1 cellular context compared by ENCODE assay signal in the genomic region with DNA sequence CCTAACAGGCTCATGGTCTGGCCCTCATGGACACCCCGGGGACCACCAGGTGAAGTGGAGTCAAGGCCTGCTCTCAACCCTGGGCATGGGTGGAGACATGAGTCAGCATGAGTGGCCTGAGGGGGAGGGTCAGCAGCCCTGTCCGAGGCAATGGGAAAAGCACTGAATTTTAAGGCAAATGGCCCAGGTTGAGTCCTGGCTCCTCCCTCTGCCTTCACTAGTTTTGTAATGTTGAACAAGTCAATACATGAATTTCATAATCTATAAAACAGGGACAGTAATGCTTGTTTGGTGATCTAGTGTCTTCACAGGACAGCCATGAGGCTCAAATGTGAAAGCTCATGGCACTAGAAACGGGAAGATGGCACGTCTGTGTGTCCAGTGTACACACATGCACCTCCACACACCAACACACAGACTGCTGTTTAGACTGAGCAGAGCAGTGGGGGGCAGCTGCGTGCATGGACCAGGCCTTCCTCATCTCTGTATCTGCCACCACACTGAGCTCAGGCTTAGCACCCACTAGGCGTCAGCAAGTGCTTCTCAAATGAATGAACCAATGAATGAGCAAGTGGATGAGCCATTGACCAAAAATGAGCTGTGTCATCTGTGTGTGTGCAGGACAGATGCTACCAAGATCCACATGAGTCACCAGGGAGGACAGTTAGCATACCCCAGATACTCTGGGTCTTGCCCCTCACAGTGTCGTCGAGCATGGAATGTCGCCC.
TF ChIP-seq lines count a peak whose summit lies in the region.

No MANE protein-coding gene starts in this region.

TF ChIP-seq in K562, 482 proteins besides CTCF, POLR2A, EP300 and RAD21 (continued from another document and continues in another):
- no peak for TF ChIP-seq CEBPG (CRISPR knock-in tag; IDR thresholded peaks at IDR 0.05)
- 0 out of 4 replicates have a peak, but pooled peaks of 1 of the 2 experiments have one; percentile 24 for TF ChIP-seq CEBPG (tag; conservative IDR thresholded peaks at IDR 0.05 in 1 of 2, IDR thresholded peaks at IDR 0.05 in 1 of 2)
- TF ChIP-seq HDAC3 (IDR thresholded peaks at IDR 0.05; ENCODE audit: borderline replicate concordance, partially characterized antibody), result no peak
- TF ChIP-seq HMG20B (CRISPR knock-in tag; IDR thresholded peaks at IDR 0.05), result no peak
- peak; percentile 91 for TF ChIP-seq MAFG (tag; conservative IDR thresholded peaks at IDR 0.05)
- TF ChIP-seq OTX1 (CRISPR knock-in tag; IDR thresholded peaks at IDR 0.05), result no peak
- no peak for TF ChIP-seq DDX20 (tag; IDR thresholded peaks at IDR 0.05; ENCODE audit: low read depth)
- TF ChIP-seq ZKSCAN1 (IDR thresholded peaks at IDR 0.05; ENCODE audit: low read depth, low read length), result peak; percentile 43; the same call in 1 of the 2 replicates
- no peak for TF ChIP-seq CHD4 (IDR thresholded peaks at IDR 0.05; ENCODE audit: insufficient read depth, insufficient replicate concordance, low read depth, low read length, poor library complexity, severe bottlenecking)
- TF ChIP-seq, protein P1, sequence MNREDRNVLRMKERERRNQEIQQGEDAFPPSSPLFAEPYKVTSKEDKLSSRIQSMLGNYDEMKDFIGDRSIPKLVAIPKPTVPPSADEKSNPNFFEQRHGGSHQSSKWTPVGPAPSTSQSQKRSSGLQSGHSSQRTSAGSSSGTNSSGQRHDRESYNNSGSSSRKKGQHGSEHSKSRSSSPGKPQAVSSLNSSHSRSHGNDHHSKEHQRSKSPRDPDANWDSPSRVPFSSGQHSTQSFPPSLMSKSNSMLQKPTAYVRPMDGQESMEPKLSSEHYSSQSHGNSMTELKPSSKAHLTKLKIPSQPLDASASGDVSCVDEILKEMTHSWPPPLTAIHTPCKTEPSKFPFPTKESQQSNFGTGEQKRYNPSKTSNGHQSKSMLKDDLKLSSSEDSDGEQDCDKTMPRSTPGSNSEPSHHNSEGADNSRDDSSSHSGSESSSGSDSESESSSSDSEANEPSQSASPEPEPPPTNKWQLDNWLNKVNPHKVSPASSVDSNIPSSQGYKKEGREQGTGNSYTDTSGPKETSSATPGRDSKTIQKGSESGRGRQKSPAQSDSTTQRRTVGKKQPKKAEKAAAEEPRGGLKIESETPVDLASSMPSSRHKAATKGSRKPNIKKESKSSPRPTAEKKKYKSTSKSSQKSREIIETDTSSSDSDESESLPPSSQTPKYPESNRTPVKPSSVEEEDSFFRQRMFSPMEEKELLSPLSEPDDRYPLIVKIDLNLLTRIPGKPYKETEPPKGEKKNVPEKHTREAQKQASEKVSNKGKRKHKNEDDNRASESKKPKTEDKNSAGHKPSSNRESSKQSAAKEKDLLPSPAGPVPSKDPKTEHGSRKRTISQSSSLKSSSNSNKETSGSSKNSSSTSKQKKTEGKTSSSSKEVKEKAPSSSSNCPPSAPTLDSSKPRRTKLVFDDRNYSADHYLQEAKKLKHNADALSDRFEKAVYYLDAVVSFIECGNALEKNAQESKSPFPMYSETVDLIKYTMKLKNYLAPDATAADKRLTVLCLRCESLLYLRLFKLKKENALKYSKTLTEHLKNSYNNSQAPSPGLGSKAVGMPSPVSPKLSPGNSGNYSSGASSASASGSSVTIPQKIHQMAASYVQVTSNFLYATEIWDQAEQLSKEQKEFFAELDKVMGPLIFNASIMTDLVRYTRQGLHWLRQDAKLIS (CRISPR knock-in tag; IDR thresholded peaks at IDR 0.05), result no peak
- no peak for TF ChIP-seq WHSC1 (IDR thresholded peaks at IDR 0.05; ENCODE audit: low read length)
- TF ChIP-seq ELF2 (CRISPR knock-in tag; IDR thresholded peaks at IDR 0.05), result no peak
- no peak for TF ChIP-seq POLR3G (IDR thresholded peaks at IDR 0.05; ENCODE audit: extremely low read depth, insufficient read length, insufficient replicate concordance)
- no peak for TF ChIP-seq SLC30A9 (CRISPR knock-in tag; IDR thresholded peaks at IDR 0.05)
- TF ChIP-seq CBFA2T2 (conservative IDR thresholded peaks at IDR 0.05), result peak; percentile 52
- TF ChIP-seq ZNF239 (CRISPR knock-in tag; IDR thresholded peaks at IDR 0.05), result no peak
- TF ChIP-seq, protein P2, sequence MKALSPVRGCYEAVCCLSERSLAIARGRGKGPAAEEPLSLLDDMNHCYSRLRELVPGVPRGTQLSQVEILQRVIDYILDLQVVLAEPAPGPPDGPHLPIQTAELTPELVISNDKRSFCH (CRISPR knock-in tag; IDR thresholded peaks at IDR 0.05), result no peak
- TF ChIP-seq, protein P2 (tag; IDR thresholded peaks at IDR 0.05), result 0 out of 2 replicates have a peak, but pooled peaks have one; percentile 26
- TF ChIP-seq PML (IDR thresholded peaks at IDR 0.05; ENCODE audit: low read length), result no peak
- no peak for TF ChIP-seq SIX5 (IDR thresholded peaks at IDR 0.05; ENCODE audit: borderline replicate concordance in 1 of 2, insufficient read depth in 1 of 2, low read depth in 1 of 2, low read length in 2 of 2)
- no peak for TF ChIP-seq HMGXB4 (CRISPR knock-in tag; IDR thresholded peaks at IDR 0.05)
- TF ChIP-seq SMARCA4 (IDR thresholded peaks at IDR 0.05), result peak; percentile 78
- TF ChIP-seq DMBX1 (CRISPR knock-in tag; IDR thresholded peaks at IDR 0.05; ENCODE audit: borderline replicate concordance), result peak; percentile 15; the same call in 1 of the 2 replicates
- peak in 1 of 2 experiments; percentile 46; a peak in 1 of 4 replicates for TF ChIP-seq TBL1XR1 (IDR thresholded peaks at IDR 0.05; ENCODE audit: low read length in 2 of 2)
- no peak for TF ChIP-seq ERF (CRISPR knock-in tag; IDR thresholded peaks at IDR 0.05)
- TF ChIP-seq, protein P3, sequence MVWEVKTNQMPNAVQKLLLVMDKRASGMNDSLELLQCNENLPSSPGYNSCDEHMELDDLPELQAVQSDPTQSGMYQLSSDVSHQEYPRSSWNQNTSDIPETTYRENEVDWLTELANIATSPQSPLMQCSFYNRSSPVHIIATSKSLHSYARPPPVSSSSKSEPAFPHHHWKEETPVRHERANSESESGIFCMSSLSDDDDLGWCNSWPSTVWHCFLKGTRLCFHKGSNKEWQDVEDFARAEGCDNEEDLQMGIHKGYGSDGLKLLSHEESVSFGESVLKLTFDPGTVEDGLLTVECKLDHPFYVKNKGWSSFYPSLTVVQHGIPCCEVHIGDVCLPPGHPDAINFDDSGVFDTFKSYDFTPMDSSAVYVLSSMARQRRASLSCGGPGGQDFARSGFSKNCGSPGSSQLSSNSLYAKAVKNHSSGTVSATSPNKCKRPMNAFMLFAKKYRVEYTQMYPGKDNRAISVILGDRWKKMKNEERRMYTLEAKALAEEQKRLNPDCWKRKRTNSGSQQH (CRISPR knock-in tag; IDR thresholded peaks at IDR 0.05), result no peak
- 0 out of 2 replicates have a peak, but pooled peaks have one; percentile 46 for TF ChIP-seq TEAD2 (tag; IDR thresholded peaks at IDR 0.05)
- TF ChIP-seq BRF1 (IDR thresholded peaks at IDR 0.05; ENCODE audit: borderline replicate concordance, extremely low read depth, insufficient read length), result no peak
- TF ChIP-seq ZNF785 (CRISPR knock-in tag; IDR thresholded peaks at IDR 0.05), result no peak
- TF ChIP-seq ZNF592 (IDR thresholded peaks at IDR 0.05), result peak; percentile 93
- TF ChIP-seq TCF7 (IDR thresholded peaks at IDR 0.05; ENCODE audit: borderline replicate concordance), result no peak
- TF ChIP-seq RERE (CRISPR knock-in tag; IDR thresholded peaks at IDR 0.05; ENCODE audit: borderline replicate concordance), result no peak
- no peak for TF ChIP-seq HMG20A (CRISPR knock-in tag; conservative IDR thresholded peaks at IDR 0.05)
- peak; percentile 80 for TF ChIP-seq CBFA2T3 (IDR thresholded peaks at IDR 0.05)
- no peak for TF ChIP-seq ZNF324 (CRISPR knock-in tag; IDR thresholded peaks at IDR 0.05)
- no peak for TF ChIP-seq ZNF551 (CRISPR knock-in tag; IDR thresholded peaks at IDR 0.05)
- no peak for TF ChIP-seq ZKSCAN8 (CRISPR knock-in tag; IDR thresholded peaks at IDR 0.05)
- TF ChIP-seq ZNF445 (CRISPR knock-in tag; IDR thresholded peaks at IDR 0.05; ENCODE audit: low read depth), result no peak
- TF ChIP-seq, protein P4, sequence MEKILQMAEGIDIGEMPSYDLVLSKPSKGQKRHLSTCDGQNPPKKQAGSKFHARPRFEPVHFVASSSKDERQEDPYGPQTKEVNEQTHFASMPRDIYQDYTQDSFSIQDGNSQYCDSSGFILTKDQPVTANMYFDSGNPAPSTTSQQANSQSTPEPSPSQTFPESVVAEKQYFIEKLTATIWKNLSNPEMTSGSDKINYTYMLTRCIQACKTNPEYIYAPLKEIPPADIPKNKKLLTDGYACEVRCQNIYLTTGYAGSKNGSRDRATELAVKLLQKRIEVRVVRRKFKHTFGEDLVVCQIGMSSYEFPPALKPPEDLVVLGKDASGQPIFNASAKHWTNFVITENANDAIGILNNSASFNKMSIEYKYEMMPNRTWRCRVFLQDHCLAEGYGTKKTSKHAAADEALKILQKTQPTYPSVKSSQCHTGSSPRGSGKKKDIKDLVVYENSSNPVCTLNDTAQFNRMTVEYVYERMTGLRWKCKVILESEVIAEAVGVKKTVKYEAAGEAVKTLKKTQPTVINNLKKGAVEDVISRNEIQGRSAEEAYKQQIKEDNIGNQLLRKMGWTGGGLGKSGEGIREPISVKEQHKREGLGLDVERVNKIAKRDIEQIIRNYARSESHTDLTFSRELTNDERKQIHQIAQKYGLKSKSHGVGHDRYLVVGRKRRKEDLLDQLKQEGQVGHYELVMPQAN (IDR thresholded peaks at IDR 0.05; ENCODE audit: borderline replicate concordance), result no peak
- TF ChIP-seq, protein P5, sequence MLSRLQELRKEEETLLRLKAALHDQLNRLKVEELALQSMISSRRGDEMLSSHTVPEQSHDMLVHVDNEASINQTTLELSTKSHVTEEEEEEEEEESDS (CRISPR knock-in tag; IDR thresholded peaks at IDR 0.05), result no peak
- peak; percentile 98 for TF ChIP-seq NFE2 (IDR thresholded peaks at IDR 0.05; ENCODE audit: low read depth)
